In the genomic region with DNA sequence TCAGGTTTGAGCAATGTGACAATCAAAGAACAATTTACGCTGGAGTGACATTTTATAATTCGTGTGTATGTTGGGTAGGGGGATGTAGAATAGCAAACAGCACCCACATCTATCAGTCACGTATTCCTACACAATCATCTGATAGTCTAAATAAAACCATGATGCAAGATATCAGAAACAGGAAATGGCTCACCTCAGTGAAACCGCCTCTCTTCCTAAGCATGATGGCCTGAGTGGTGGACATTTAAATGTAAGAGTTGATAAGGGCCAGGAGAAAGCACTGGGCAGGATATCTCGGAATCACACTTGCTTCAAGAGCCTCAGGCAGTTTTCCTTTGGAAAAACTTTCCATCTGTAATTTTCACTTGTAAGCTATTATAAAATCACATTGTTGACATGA, we compare ENCODE assay signal across 20 cellular contexts.
DNase-seq lines count a peak whose midpoint lies in the region; ATAC-seq and TF ChIP-seq lines count a peak whose summit lies in the region.
"Had no signal": no experiment of that assay in that cellular context is flagged by ENCODE, and none has a peak within 500 bp of the region (broad histone marks: within the 10 kb centered on the region; RNA-seq: fewer than 3 reads in every experiment).

No MANE protein-coding gene starts in this region.

- no peak for TF ChIP-seq CTCF in choroid plexus epithelial cell (conservative IDR thresholded peaks at IDR 0.05; ENCODE audit: low read depth, low read length)

- DNase-seq in Daoy (ENCODE audit: low read depth) = peak; percentile 27
- DNase-seq in HT1080 (ENCODE audit: low read depth) = peak; percentile 55
- peak; percentile 36 for DNase-seq in RKO (ENCODE audit: low spot score)
- DNase-seq in choroid plexus epithelial cell (ENCODE audit: low read depth) = peak; percentile 7
- DNase-seq in Right ventricle myocardium inferior (ENCODE audit: missing footprints) = no peak
- no peak for DNase-seq in SW 1271 (lab: John Stamatoyannopoulos, UW)
- no peak for DNase-seq in HuH-7 (ENCODE audit: low spot score)
- DNase-seq in immature natural killer cell = no peak
- DNase-seq: DMS 273 treated with DMSO at 0.1 percent for 48 hours, H7, IMR-90, Kasumi-1, NCI-H187, NCI-H345, NCI-H526 treated with DMSO at 0.1 percent for 48 hours, Peyer's patch, SHP77, SK-N-SH had no signal

- intact Hi-C loops in Right ventricle myocardium inferior (cut with DNase I) = no loop called here

- H3K4me3 ChIP-seq in choroid plexus epithelial cell (ENCODE audit: low read depth, low read length) = no peak overlapping the region
- H3K4me3 ChIP-seq: Peyer's patch had no signal

- H3K27ac Mint-ChIP-seq in immature natural killer cell = no peak overlapping the region
- H3K27ac Mint-ChIP-seq: CD14-positive monocyte; T-helper 1 cell treated with Interleukin-12 subunit alpha and Interleukin-12 subunit beta and Interleukin-4 antibody, amounts not matched to agents 30 μg/mL and 1 μg/mL, for 36 hours had no signal

- ATAC-seq in Right ventricle myocardium inferior = no peak

- no peaks in the 10 kb centered on the region for H3K36me3 Mint-ChIP-seq in immature natural killer cell
- H3K36me3 Mint-ChIP-seq: CD14-positive monocyte had no signal

- peaks cover 2 to 3% (median 3%) of the 10 kb centered on the region in 3 donors for H3K27me3 Mint-ChIP-seq in immature natural killer cell (ENCODE audit: low read depth in 3 of 3)

- H3K4me3 Mint-ChIP-seq in immature natural killer cell = no peak overlapping the region
- H3K4me3 Mint-ChIP-seq: CD14-positive monocyte; T-helper 1 cell treated with Interleukin-12 subunit alpha and Interleukin-12 subunit beta and Interleukin-4 antibody, amounts not matched to agents 30 μg/mL and 1 μg/mL, for 36 hours had no signal

- H3K4me1 Mint-ChIP-seq in immature natural killer cell = no peaks in the 10 kb centered on the region

- peaks cover 0 to 2% (median 0%) of the 10 kb centered on the region in 6 donors for H3K9me3 Mint-ChIP-seq in immature natural killer cell
- H3K9me3 Mint-ChIP-seq: T-helper 1 cell treated with Interleukin-12 subunit alpha and Interleukin-12 subunit beta and Interleukin-4 antibody, amounts not matched to agents 30 μg/mL and 1 μg/mL, for 36 hours had no signal

Comparison
In these comparisons a context has a peak if more than half of its experiments do, and no peak if none do; other contexts are left out.
1. DNase-seq: peak in Daoy (single experiment), HT1080 (single experiment), RKO (single experiment) and choroid plexus epithelial cell (single experiment); none in Right ventricle myocardium inferior (single experiment), SW 1271 (0 of 2), HuH-7 (single experiment) and immature natural killer cell (0 of 3).